Comparison of ENCODE assay signal across 1 cellular context in the genomic region with DNA sequence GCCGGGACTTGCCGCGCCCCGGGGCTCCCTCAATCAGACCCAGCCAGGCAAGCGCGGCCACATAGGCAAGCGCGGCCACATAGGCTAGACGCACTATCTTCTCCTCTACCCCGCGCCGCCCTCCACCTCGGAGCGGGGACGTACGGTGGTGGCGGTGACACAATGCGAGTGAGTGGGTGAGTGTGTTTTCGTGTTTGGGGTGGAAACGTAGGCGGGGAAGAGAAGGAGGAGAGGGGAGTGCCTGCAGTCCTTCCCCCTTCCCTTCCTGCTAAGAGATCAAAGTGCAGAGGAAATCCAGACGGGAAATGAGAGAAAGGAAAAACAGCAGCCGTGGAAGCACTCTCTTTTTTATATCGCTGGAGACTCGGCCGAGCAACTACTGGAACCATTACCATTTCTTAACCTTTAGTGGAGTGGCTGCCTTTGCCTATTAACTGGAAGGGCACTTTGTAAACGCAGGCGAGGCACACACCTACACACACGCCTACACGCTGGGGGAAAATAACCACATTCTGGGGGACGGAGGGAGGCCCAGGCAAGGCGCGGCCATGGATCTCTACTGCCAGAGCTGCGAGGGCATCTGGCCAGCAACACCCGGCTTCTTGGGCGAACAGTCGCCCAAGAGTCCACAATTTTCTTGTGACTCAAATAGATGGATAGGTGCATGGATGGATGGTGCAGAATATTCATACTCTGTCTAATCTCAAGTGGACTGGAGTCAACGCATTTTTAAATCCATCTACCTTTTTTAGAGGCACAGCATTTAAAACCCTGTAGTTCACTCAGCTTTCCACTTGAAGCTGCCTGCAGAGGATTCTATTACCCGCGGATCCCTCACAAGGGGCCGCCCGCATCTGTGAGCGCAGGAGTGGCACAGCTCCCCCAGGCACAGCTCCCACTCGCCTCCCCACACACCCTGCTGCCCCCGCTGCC.
TF ChIP-seq lines count a peak whose summit lies in the region.

No MANE protein-coding gene starts in this region.

TF ChIP-seq in endothelial cell of umbilical vein, 7 proteins besides CTCF, POLR2A, EP300 and RAD21:
- TF ChIP-seq EZH2 (IDR thresholded peaks at IDR 0.05; ENCODE audit: borderline replicate concordance, low read depth, low read length, severe bottlenecking) (no peak), POLR2AphosphoS5 (IDR thresholded peaks at IDR 0.05; ENCODE audit: insufficient read depth, low read depth, low read length) (peak; percentile 12)
TF ChIP-seq in endothelial cell of umbilical vein: peak in this region for 1.
